ENCODE assay signal across 17 cellular contexts in the genomic region with DNA sequence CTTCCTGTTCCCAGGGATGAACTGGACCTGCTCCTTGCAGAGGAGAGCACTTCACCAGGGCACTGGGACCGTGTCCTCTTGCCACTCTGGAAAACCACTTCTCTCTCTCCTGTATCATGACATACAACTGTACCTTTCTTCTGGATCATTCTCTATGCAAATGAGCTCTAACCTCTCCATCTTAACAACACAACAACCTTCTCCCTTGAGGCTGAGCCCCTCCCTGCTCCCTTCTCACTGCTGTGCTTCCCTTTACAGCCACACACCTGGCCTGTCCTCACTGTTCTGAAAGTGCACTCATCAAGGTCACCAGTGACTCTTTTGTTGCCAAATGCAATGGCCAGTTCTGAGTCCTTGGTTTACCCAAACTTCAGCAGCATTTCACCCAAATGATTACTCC. TPM values are rescaled to one million over a fixed set of nuclear protein-coding genes. Genes with fewer than 3 reads are reported as not detected.
DNase-seq lines count a peak whose midpoint lies in the region; ATAC-seq, FAIRE-seq and TF ChIP-seq lines count a peak whose summit lies in the region.
"Had no signal": no experiment of that assay in that cellular context is flagged by ENCODE, and none has a peak within 500 bp of the region (broad histone marks: within the 10 kb centered on the region; RNA-seq: fewer than 3 reads in every experiment).

No MANE protein-coding gene starts in this region.

- peaks cover 22% of the 10 kb centered on the region for H3K36me3 Mint-ChIP-seq in activated T-helper 1 cell treated with anti-CD3 and anti-CD28 coated beads, Interleukin-12 subunit alpha, Interleukin-12 subunit beta, Interleukin-2, Interleukin-4 antibody, amounts not matched to agents 30 ng/mL and 10 ng/mL and 1 ng/mL, durations not matched to agents 14 hours and 24 hours and 36 hours (ENCODE audit: low read depth)

- no peak overlapping the region for H3K4me3 ChIP-seq in spleen
- H3K4me3 ChIP-seq: right atrium auricular region had no signal

- H3K27ac ChIP-seq in spleen: peak overlapping the region in 5 of 8 donors; percentile 5 to 81 (median 76)
- H3K27ac ChIP-seq: right atrium auricular region, WERI-Rb-1 had no signal

- H3K27me3 ChIP-seq in spleen (replicated peaks in 1 of 7): no peaks in the 10 kb centered on the region
- H3K27me3 ChIP-seq: right atrium auricular region had no signal

- TF ChIP-seq POLR2A in GM12892 (IDR thresholded peaks at IDR 0.05; ENCODE audit: low read depth, low read length): no peak
- TF ChIP-seq POLR2A in spleen (IDR thresholded peaks at IDR 0.05): no peak

- H3K4me1 ChIP-seq in spleen: peaks cover 32 to 65% (median 47%) of the 10 kb centered on the region in 6 donors

- no peak overlapping the region for H3K27ac Mint-ChIP-seq in activated T-helper 1 cell treated with anti-CD3 and anti-CD28 coated beads, Interleukin-12 subunit alpha, Interleukin-12 subunit beta, Interleukin-2, Interleukin-4 antibody, amounts not matched to agents 30 ng/mL and 10 ng/mL and 1 ng/mL, durations not matched to agents 14 hours and 24 hours and 36 hours
- H3K27ac Mint-ChIP-seq: T-helper 2 cell treated with Interferon-gamma antibody and Interleukin-4, amounts not matched to agents 5 μg/mL and 100 μg/mL, for 36 hours had no signal

- peak; percentile 29 for ATAC-seq in HG02798 (IDR thresholded peaks at IDR 0.05; ENCODE audit: poor library complexity, unreplicated experiment)
- ATAC-seq in HG03520 (IDR thresholded peaks at IDR 0.05; ENCODE audit: unreplicated experiment): no peak
- ATAC-seq: Panc1 had no signal

- peak; percentile 83 for FAIRE-seq in GM12892 (lab: Jason Lieb, UNC)
- FAIRE-seq: kidney had no signal

- H3K9me3 Mint-ChIP-seq in activated T-helper 1 cell treated with anti-CD3 and anti-CD28 coated beads, Interleukin-12 subunit alpha, Interleukin-12 subunit beta, Interleukin-2, Interleukin-4 antibody, amounts not matched to agents 30 ng/mL and 10 ng/mL and 1 ng/mL, durations not matched to agents 14 hours and 24 hours and 36 hours: peaks cover 34% of the 10 kb centered on the region

- no peak for TF ChIP-seq CTCF in spleen (IDR thresholded peaks at IDR 0.05 in 8 of 11, conservative IDR thresholded peaks at IDR 0.05 in 3 of 11)

- H3K9me3 ChIP-seq in spleen: peaks cover 0 to 21% (median 14%) of the 10 kb centered on the region in 8 donors
- H3K9me3 ChIP-seq: Caco-2, right atrium auricular region had no signal

- no peak for DNase-seq in GM12892 (ENCODE audit: insufficient read length)
- no peak for DNase-seq in activated T-helper 1 cell treated with anti-CD3 and anti-CD28 coated beads, Interleukin-12 subunit alpha, Interleukin-12 subunit beta, Interleukin-2, Interleukin-4 antibody, amounts not matched to agents 30 ng/mL and 10 ng/mL and 1 ng/mL, durations not matched to agents 14 hours and 24 hours and 36 hours (ENCODE audit: low spot score)
- no peak for DNase-seq in spleen
- no peak for DNase-seq in NCI-H2081 (lab: John Stamatoyannopoulos, UW)
- no peak for DNase-seq in putamen (ENCODE audit: low spot score)
- DNase-seq: activated naive CD4-positive, alpha-beta T cell; Caco-2; foreskin melanocyte; kidney; NCI-H1436 treated with DMSO at 0.1 percent for 48 hours; substantia nigra; WERI-Rb-1 had no signal

- H3K4me3 Mint-ChIP-seq in activated T-helper 1 cell treated with anti-CD3 and anti-CD28 coated beads, Interleukin-12 subunit alpha, Interleukin-12 subunit beta, Interleukin-2, Interleukin-4 antibody, amounts not matched to agents 30 ng/mL and 10 ng/mL and 1 ng/mL, durations not matched to agents 14 hours and 24 hours and 36 hours: peak overlapping the region; percentile 38
- H3K4me3 Mint-ChIP-seq: T-helper 2 cell treated with Interferon-gamma antibody and Interleukin-4, amounts not matched to agents 5 μg/mL and 100 μg/mL, for 36 hours had no signal

- H3K36me3 ChIP-seq in spleen: no peaks in the 10 kb centered on the region
- H3K36me3 ChIP-seq: right atrium auricular region, WERI-Rb-1 had no signal

- 55 to 80% (median 72%) methylated on average over 1 of the region's 1 CpG for whole genome bisulfite sequencing in spleen, 5 donors

- no peaks in the 10 kb centered on the region for H3K27me3 Mint-ChIP-seq in activated T-helper 1 cell treated with anti-CD3 and anti-CD28 coated beads, Interleukin-12 subunit alpha, Interleukin-12 subunit beta, Interleukin-2, Interleukin-4 antibody, amounts not matched to agents 30 ng/mL and 10 ng/mL and 1 ng/mL, durations not matched to agents 14 hours and 24 hours and 36 hours (ENCODE audit: insufficient read depth)

- peaks cover 26% of the 10 kb centered on the region for H3K4me1 Mint-ChIP-seq in activated T-helper 1 cell treated with anti-CD3 and anti-CD28 coated beads, Interleukin-12 subunit alpha, Interleukin-12 subunit beta, Interleukin-2, Interleukin-4 antibody, amounts not matched to agents 30 ng/mL and 10 ng/mL and 1 ng/mL, durations not matched to agents 14 hours and 24 hours and 36 hours (ENCODE audit: low read depth)

- intact Hi-C loops in activated T-helper 1 cell treated with anti-CD3 and anti-CD28 coated beads, Interleukin-12 subunit alpha, Interleukin-12 subunit beta, Interleukin-2, Interleukin-4 antibody, amounts not matched to agents 30 ng/mL and 10 ng/mL and 1 ng/mL, durations not matched to agents 14 hours and 24 hours and 36 hours (cut with micrococcal nuclease): no loop called here
- intact Hi-C loops in spleen (cut with DNase I; ENCODE audit: low total_unique reads): no loop called here

RNA-seq across cellular contexts. Expression of gene MRPS6, which starts 54.5 kb away (rescaled TPM):
- polyA plus RNA-seq in GM12892 (2012; ENCODE audit: missing spikeins): 86.3 TPM
- total RNA-seq in activated T-helper 1 cell treated with anti-CD3 and anti-CD28 coated beads, Interleukin-12 subunit alpha, Interleukin-12 subunit beta, Interleukin-2, Interleukin-4 antibody, amounts not matched to agents 30 ng/mL and 10 ng/mL and 1 ng/mL, durations not matched to agents 14 hours and 24 hours and 36 hours: 137 and 139 TPM in 2 replicates
- 10 to 100 TPM; 18.7 to 38.9 (median 30.4) TPM for total RNA-seq in spleen
- polyA plus RNA-seq in spleen: 10 to 100 TPM; 45.6 to 74.9 (median 46.0) TPM

RNA-seq across cellular contexts. Expression of gene SLC5A3, which starts 54.5 kb away (rescaled TPM):
- 12.1 TPM for polyA plus RNA-seq in GM12892 (2012; ENCODE audit: missing spikeins)
- total RNA-seq in activated T-helper 1 cell treated with anti-CD3 and anti-CD28 coated beads, Interleukin-12 subunit alpha, Interleukin-12 subunit beta, Interleukin-2, Interleukin-4 antibody, amounts not matched to agents 30 ng/mL and 10 ng/mL and 1 ng/mL, durations not matched to agents 14 hours and 24 hours and 36 hours: 45.4 and 48.0 TPM in 2 replicates
- total RNA-seq in spleen: 10 to 100 TPM in 6 of 7 donors, 1 to 10 TPM in 1; 8.8 to 22.3 (median 12.2) TPM
- 1 to 10 TPM; 1.1 to 2.7 (median 1.2) TPM for polyA plus RNA-seq in spleen
